ENCODE assay signal across 11 cellular contexts in genomic region chr15:68113273-68113672, GRCh38. TPM values are rescaled to one million over a fixed set of nuclear protein-coding genes. Genes with fewer than 3 reads are reported as not detected.
DNase-seq lines count a peak whose midpoint lies in the region; ATAC-seq and TF ChIP-seq lines count a peak whose summit lies in the region.
"Had no signal": no experiment of that assay in that cellular context is flagged by ENCODE, and none has a peak within 500 bp of the region (broad histone marks: within the 10 kb centered on the region; RNA-seq: fewer than 3 reads in every experiment).

No MANE protein-coding gene starts in this region.

- H4K8ac ChIP-seq in mesenchymal stem cell (ENCODE audit: low read length) = no peak overlapping the region

- TF ChIP-seq CTCF in AG10803 (conservative IDR thresholded peaks at IDR 0.05; ENCODE audit: low read length) = no peak
- TF ChIP-seq CTCF in thyroid gland (IDR thresholded peaks at IDR 0.05) = no peak

- H2BK120ac ChIP-seq in mesenchymal stem cell (ENCODE audit: low read depth, low read length) = no peak overlapping the region

- H3K36me3 ChIP-seq in adipocyte (ENCODE audit: control insufficient read depth, insufficient read depth, low read length, severe bottlenecking) = no peaks in the 10 kb centered on the region
- no peaks in the 10 kb centered on the region for H3K36me3 ChIP-seq in mesenchymal stem cell (ENCODE audit: control insufficient read depth in 1 of 2, insufficient read depth in 2 of 2, low read depth in 1 of 2, low read length in 2 of 2)
- H3K36me3 ChIP-seq in thyroid gland = no peaks in the 10 kb centered on the region

- TF ChIP-seq POLR2A in thyroid gland (IDR thresholded peaks at IDR 0.05) = no peak

- H3K4me1 ChIP-seq in adipocyte (ENCODE audit: control insufficient read depth, insufficient read depth, low read length) (peaks cover 40% of the 10 kb centered on the region), mesenchymal stem cell (ENCODE audit: control insufficient read depth, insufficient read depth, low read depth, low read length) (no peaks in the 10 kb centered on the region), thyroid gland (peaks cover 19 to 28% of the 10 kb centered on the region in 2 donors)

- no peak overlapping the region for H4K91ac ChIP-seq in mesenchymal stem cell (ENCODE audit: low read length)

- H3K4ac ChIP-seq in mesenchymal stem cell (ENCODE audit: low read depth in 1 of 2, low read length in 2 of 2) = no peak overlapping the region

- intact Hi-C loops in thyroid gland (cut with DNase I) = no loop called here

- DNase-seq in AG10803 (ENCODE audit: low read depth) = peak; percentile 42
- peak; percentile 15 for DNase-seq in HuH-7.5 (ENCODE audit: low spot score)
- DNase-seq in adipocyte (ENCODE audit: low read depth) = peak; percentile 53
- peak; percentile 54 for DNase-seq in mesenchymal stem cell
- no peak for DNase-seq in thyroid gland
- no peak for DNase-seq in NAMALWA (ENCODE audit: low spot score)
- DNase-seq: activated naive CD4-positive, alpha-beta T cell treated with anti-CD3 and anti-CD28 coated beads, Interleukin-2, amount 50 U/mL, for 16 hours; foreskin melanocyte; NCI-H1694 had no signal

- peak overlapping the region; percentile 82 for H3K9ac ChIP-seq in adipocyte (ENCODE audit: low read length)
- H3K9ac ChIP-seq in mesenchymal stem cell (ENCODE audit: low read length) = peak overlapping the region; percentile 91

- H3K27ac ChIP-seq in mesenchymal stem cell (ENCODE audit: low read length, poor library complexity, severe bottlenecking) (no peak overlapping the region), thyroid gland (peak overlapping the region in 1 of 3 donors; percentile 44)

- ATAC-seq in HG02642 (IDR thresholded peaks at IDR 0.05; ENCODE audit: poor library complexity, unreplicated experiment) (no peak), HG03354 (IDR thresholded peaks at IDR 0.05; ENCODE audit: poor library complexity, severe bottlenecking, unreplicated experiment) (no peak)

- H3K18ac ChIP-seq in mesenchymal stem cell (ENCODE audit: low read depth in 1 of 2, low read length in 2 of 2) = no peak overlapping the region

- H2BK5ac ChIP-seq in mesenchymal stem cell (ENCODE audit: low read depth, low read length, poor library complexity, severe bottlenecking) = no peak overlapping the region

- no peak overlapping the region for H2BK12ac ChIP-seq in mesenchymal stem cell (ENCODE audit: low read length in 2 of 2)

- no peak overlapping the region for H3K4me2 ChIP-seq in mesenchymal stem cell (ENCODE audit: low read length, poor library complexity, severe bottlenecking)

- H3K4me3 ChIP-seq in AG10803 (ENCODE audit: low read length) (no peak overlapping the region), adipocyte (ENCODE audit: low read length) (peak overlapping the region; percentile 78), mesenchymal stem cell (ENCODE audit: insufficient read depth in 1 of 2, low read depth in 1 of 2, low read length in 2 of 2) (peak overlapping the region in 1 of 2 experiments; percentile 74), thyroid gland (replicated peaks in 1 of 3) (no peak overlapping the region)

- H3K27me3 ChIP-seq in adipocyte (replicated peaks; ENCODE audit: control insufficient read depth, insufficient read depth, low read length) (no peaks in the 10 kb centered on the region), mesenchymal stem cell (ENCODE audit: control insufficient read depth in 1 of 2, insufficient read depth in 1 of 2, low read length in 2 of 2) (no peaks in the 10 kb centered on the region), thyroid gland (no peaks in the 10 kb centered on the region)

- H3K23ac ChIP-seq in mesenchymal stem cell (ENCODE audit: low read length in 2 of 2) = no peak overlapping the region

- no peak overlapping the region for H2AFZ ChIP-seq in mesenchymal stem cell (ENCODE audit: low read depth, low read length)

- peaks cover 7% of the 10 kb centered on the region for H3K79me1 ChIP-seq in mesenchymal stem cell (replicated peaks; ENCODE audit: low read length, poor library complexity, severe bottlenecking)

- H3K14ac ChIP-seq in mesenchymal stem cell (ENCODE audit: low read length in 2 of 2) = no peak overlapping the region

- H2BK15ac ChIP-seq in mesenchymal stem cell (ENCODE audit: low read depth, poor library complexity, severe bottlenecking) = no peak overlapping the region

- no peak overlapping the region for H2AK5ac ChIP-seq in mesenchymal stem cell (ENCODE audit: low read length, severe bottlenecking)

- H3K9me3 ChIP-seq in adipocyte (ENCODE audit: control insufficient read depth, low read length) (no peaks in the 10 kb centered on the region), mesenchymal stem cell (ENCODE audit: control insufficient read depth, low read length) (no peaks in the 10 kb centered on the region), thyroid gland (no peaks in the 10 kb centered on the region)

RNA-seq across cellular contexts. Expression of gene PIAS1, which starts 59.2 kb away (rescaled TPM):
- polyA plus RNA-seq in mesenchymal stem cell (2013, experiment 1 of 2) = 43.4 TPM
- 38.9 TPM for polyA plus RNA-seq in mesenchymal stem cell (2013, experiment 2 of 2)
- 100 to 1,000 TPM in 2 of 4 donors, 10 to 100 TPM in 2; 91.6 to 202 (median 111) TPM for total RNA-seq in thyroid gland

Comparison
In these comparisons a context has a peak if more than half of its experiments do, and no peak if none do; other contexts are left out.
1. DNase-seq: peak in AG10803 (single experiment), HuH-7.5 (single experiment), adipocyte (single experiment) and mesenchymal stem cell (single experiment); none in thyroid gland (0 of 2) and NAMALWA (single experiment).